Comparison of ENCODE assay signal across 13 cellular contexts in genomic region chr1:183817576-183818288, GRCh38. TPM values are rescaled to one million over a fixed set of nuclear protein-coding genes. Genes with fewer than 3 reads are reported as not detected.
A peak's percentile ranks its signal among the peaks of the same experiment; 100 is the strongest.
DNase-seq lines count a peak whose midpoint lies in the region; ATAC-seq and TF ChIP-seq lines count a peak whose summit lies in the region.
"Had no signal": no experiment of that assay in that cellular context is flagged by ENCODE, and none has a peak within 500 bp of the region (broad histone marks: within the 10 kb centered on the region; RNA-seq: fewer than 3 reads in every experiment).

No MANE protein-coding gene starts in this region.

- ATAC-seq in upper lobe of left lung (ENCODE audit: low FRiP score in 2 of 2) = no peak
- ATAC-seq in GM18517 (IDR thresholded peaks at IDR 0.05; ENCODE audit: unreplicated experiment) = no peak
- ATAC-seq: activated naive CD8-positive, alpha-beta T cell treated with anti-CD3 and anti-CD28 coated beads, Interleukin-2, amount 50 U/mL, for 24 hours had no signal

- no peak overlapping the region for H3K9ac ChIP-seq in duodenal mucosa (ENCODE audit: low read depth in 1 of 2, low read length in 2 of 2)

- no peak for TF ChIP-seq POLR2A in upper lobe of left lung (IDR thresholded peaks at IDR 0.05)

- H3K9me3 ChIP-seq in duodenal mucosa (ENCODE audit: control insufficient read depth in 1 of 2, low read length in 2 of 2) (no peaks in the 10 kb centered on the region), mesodermal cell (ENCODE audit: control insufficient read depth, low read length) (no peaks in the 10 kb centered on the region), upper lobe of left lung (no peaks in the 10 kb centered on the region)
- H3K9me3 ChIP-seq: SJSA1 had no signal

- no peak overlapping the region for H3K4me3 ChIP-seq in duodenal mucosa (ENCODE audit: low read depth in 1 of 2, low read length in 2 of 2)
- no peak overlapping the region for H3K4me3 ChIP-seq in mesodermal cell (ENCODE audit: extremely low read depth, insufficient read depth, low read length, poor library complexity, severe bottlenecking)
- H3K4me3 ChIP-seq in upper lobe of left lung = no peak overlapping the region
- H3K4me3 ChIP-seq: SJSA1 had no signal

- H3K27me3 ChIP-seq in duodenal mucosa (ENCODE audit: control insufficient read depth in 1 of 2, insufficient read depth in 2 of 2, low read length in 2 of 2) (no peaks in the 10 kb centered on the region), upper lobe of left lung (no peaks in the 10 kb centered on the region)
- H3K27me3 ChIP-seq: SJSA1 had no signal

- H3K4me1 ChIP-seq in duodenal mucosa (ENCODE audit: control insufficient read depth in 1 of 2, insufficient read depth in 2 of 2, low read length in 2 of 2) (peaks cover 12 to 14% of the 10 kb centered on the region in 2 donors), mesodermal cell (ENCODE audit: control insufficient read depth, insufficient read depth, low read length, poor library complexity, severe bottlenecking) (peaks cover 55% of the 10 kb centered on the region), upper lobe of left lung (peaks cover 31 to 50% (median 41%) of the 10 kb centered on the region in 4 donors)

- H3K27ac ChIP-seq in duodenal mucosa (ENCODE audit: low read depth, low read length) (peak overlapping the region; percentile 6), mesodermal cell (ENCODE audit: low read depth, low read length, severe bottlenecking) (peak overlapping the region; percentile 63), upper lobe of left lung (peak overlapping the region; percentile 10 to 59 (median 50))
- H3K27ac ChIP-seq: SJSA1 had no signal

- H3K36me3 ChIP-seq in duodenal mucosa (ENCODE audit: control insufficient read depth in 1 of 2, insufficient read depth in 2 of 2, low read length in 2 of 2) (no peaks in the 10 kb centered on the region), mesodermal cell (ENCODE audit: control insufficient read depth, insufficient read depth, low read length) (peaks cover 13% of the 10 kb centered on the region), upper lobe of left lung (no peaks in the 10 kb centered on the region)
- H3K36me3 ChIP-seq: SJSA1 had no signal

- DNase-seq in NCI-H82 treated with DMSO at 0.1 percent for 48 hours (lab: John Stamatoyannopoulos, UW; ENCODE audit: unreplicated experiment) = peak; percentile 60
- DNase-seq in upper lobe of left lung = no peak
- no peak for DNase-seq in DMS53 treated with DMSO at 0.1 percent for 48 hours (lab: John Stamatoyannopoulos, UW; ENCODE audit: unreplicated experiment)
- DNase-seq in effector CD8-positive, alpha-beta T cell (lab: John Stamatoyannopoulos, UW) = no peak
- DNase-seq: activated CD8-positive, alpha-beta memory T cell treated with anti-CD3 and anti-CD28 coated beads, Interleukin-2, amount 50 U/mL, for 4 hours; activated naive CD8-positive, alpha-beta T cell treated with anti-CD3 and anti-CD28 coated beads, Interleukin-2, amount 50 U/mL, for 24 hours; effector CD4-positive, alpha-beta T cell; NCI-H146; NCI-H774 had no signal

- no peak for TF ChIP-seq EP300 in upper lobe of left lung (IDR thresholded peaks at IDR 0.05)

- 64 to 82% methylated on average over 3 of the region's 5 CpGs for WGBS in mesodermal cell (ENCODE audit: insufficient coverage in 2 of 2), 2 experiments
- WGBS in upper lobe of left lung, 2 donors = 41 to 47% methylated on average over 5 of the region's 5 CpGs

- TF ChIP-seq CTCF in upper lobe of left lung (IDR thresholded peaks at IDR 0.05) = no peak

RNA-seq across cellular contexts. Expression of gene RGL1, which starts 12.8 kb away (rescaled TPM):
- 26.3 TPM for polyA plus RNA-seq in mesodermal cell (2013, experiment 1 of 2)
- 26.9 TPM for polyA plus RNA-seq in mesodermal cell (2013, experiment 2 of 2)
- total RNA-seq in upper lobe of left lung = 10 to 100 TPM; 24.1 to 38.9 (median 26.7) TPM

Comparison
In these comparisons a context has a peak if more than half of its experiments do, and no peak if none do; other contexts are left out.
1. H3K27ac ChIP-seq: peak in every context shown above with its lines; median percentile 63 in mesodermal cell; 50 in upper lobe of left lung; 6 in duodenal mucosa.